ENCODE assay signal across 1 cellular context in the genomic region with DNA sequence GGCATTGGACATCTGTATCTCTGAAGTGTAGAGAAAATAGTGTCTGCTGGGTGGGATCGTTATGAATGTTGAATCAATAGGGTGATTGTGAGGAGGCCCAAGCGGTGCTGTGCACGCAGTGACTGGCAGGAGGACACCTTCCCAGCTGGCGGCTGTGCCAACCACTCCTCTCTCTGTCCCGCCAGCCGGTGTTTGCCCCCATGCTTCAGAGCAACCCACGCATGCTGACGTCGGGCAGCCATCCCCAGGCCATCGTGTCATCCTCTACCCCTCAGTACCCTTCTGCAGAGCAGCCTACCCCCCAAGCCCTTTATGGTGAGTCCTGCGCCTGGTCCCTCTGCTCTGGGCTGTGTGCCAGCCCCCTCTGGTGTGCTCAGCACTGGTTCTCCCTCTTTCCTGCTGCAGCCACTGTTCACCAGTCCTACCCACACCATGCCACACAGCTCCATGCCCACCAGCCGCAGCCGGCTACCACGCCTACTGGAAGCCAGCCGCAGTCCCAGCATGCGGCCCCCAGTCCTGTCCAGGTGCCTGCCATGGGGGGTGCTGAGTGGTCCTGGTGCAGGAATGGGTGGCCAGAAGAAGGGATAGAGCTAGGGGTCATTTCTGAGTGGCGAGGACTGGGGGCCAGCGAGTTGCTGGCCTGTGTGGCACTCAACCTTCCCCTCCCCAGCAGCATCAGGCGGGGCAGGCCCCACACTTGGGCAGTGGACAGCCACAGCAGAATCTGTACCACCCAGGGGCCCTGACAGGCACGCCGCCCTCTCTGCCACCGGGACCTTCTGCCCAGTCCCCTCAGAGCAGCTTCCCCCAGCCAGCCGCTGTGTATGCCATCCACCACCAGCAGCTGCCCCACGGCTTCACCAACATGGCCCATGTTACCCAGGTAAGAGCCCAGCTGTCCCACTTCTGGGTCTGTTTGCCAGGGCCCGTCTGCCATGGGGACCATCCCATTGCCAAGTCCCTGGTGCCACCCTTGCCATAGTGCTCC.
TF ChIP-seq lines count a peak whose summit lies in the region.

No MANE protein-coding gene starts in this region.

TF ChIP-seq in HepG2, 621 proteins besides CTCF, POLR2A, EP300 and RAD21:
- TF ChIP-seq ZNF264 (CRISPR knock-in tag; IDR thresholded peaks at IDR 0.05), result no peak
- TF ChIP-seq NONO (IDR thresholded peaks at IDR 0.05), result no peak
- 0 out of 2 replicates have a peak, but pooled peaks have one; percentile 19 for TF ChIP-seq NONO (CRISPR knock-in tag; conservative IDR thresholded peaks at IDR 0.05)
- TF ChIP-seq RBFOX2 (IDR thresholded peaks at IDR 0.05; ENCODE audit: low read depth, low read length), result peak; percentile 77
- TF ChIP-seq, protein P1, sequence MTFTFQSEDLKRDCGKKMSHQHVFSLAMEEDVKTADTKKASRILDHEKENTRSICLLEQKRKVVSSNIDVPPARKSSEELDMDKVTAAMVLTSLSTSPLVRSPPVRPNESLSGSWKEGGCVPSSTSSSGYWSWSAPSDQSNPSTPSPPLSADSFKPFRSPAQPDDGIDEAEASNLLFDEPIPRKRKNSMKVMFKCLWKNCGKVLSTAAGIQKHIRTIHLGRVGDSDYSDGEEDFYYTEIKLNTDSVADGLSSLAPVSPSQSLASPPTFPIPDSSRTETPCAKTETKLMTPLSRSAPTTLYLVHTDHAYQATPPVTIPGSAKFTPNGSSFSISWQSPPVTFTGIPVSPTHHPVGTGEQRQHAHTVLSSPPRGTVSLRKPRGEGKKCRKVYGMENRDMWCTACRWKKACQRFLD (CRISPR knock-in tag; IDR thresholded peaks at IDR 0.05; ENCODE audit: borderline replicate concordance), result no peak
- no peak for TF ChIP-seq ZIK1 (CRISPR knock-in tag; IDR thresholded peaks at IDR 0.05; ENCODE audit: borderline replicate concordance, low read depth)
- no peak for TF ChIP-seq ARID2 (CRISPR knock-in tag; IDR thresholded peaks at IDR 0.05; ENCODE audit: borderline replicate concordance)
- peak; percentile 77 for TF ChIP-seq AGO2 (optimal IDR thresholded peaks at IDR 0.05; ENCODE audit: low read depth, low read length)
- no peak for TF ChIP-seq ZNF33B (CRISPR knock-in tag; IDR thresholded peaks at IDR 0.05)
- TF ChIP-seq, protein P2, sequence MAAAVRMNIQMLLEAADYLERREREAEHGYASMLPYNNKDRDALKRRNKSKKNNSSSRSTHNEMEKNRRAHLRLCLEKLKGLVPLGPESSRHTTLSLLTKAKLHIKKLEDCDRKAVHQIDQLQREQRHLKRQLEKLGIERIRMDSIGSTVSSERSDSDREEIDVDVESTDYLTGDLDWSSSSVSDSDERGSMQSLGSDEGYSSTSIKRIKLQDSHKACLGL (CRISPR knock-in tag; IDR thresholded peaks at IDR 0.05), result 0 out of 2 replicates have a peak, but pooled peaks have one; percentile 9
- no peak for TF ChIP-seq CCAR2 (optimal IDR thresholded peaks at IDR 0.05; ENCODE audit: low read depth, low read length)
- TF ChIP-seq RBM39 (IDR thresholded peaks at IDR 0.05; ENCODE audit: low read depth, low read length, poor library complexity, severe bottlenecking), result no peak
- peak; percentile 36; the same call in 1 of the 2 replicates for TF ChIP-seq HNRNPL (IDR thresholded peaks at IDR 0.05; ENCODE audit: low read depth, low read length)
- TF ChIP-seq NR2F2 (IDR thresholded peaks at IDR 0.05; ENCODE audit: borderline replicate concordance, low read depth), result no peak
- TF ChIP-seq ARNT2 (CRISPR knock-in tag; IDR thresholded peaks at IDR 0.05; ENCODE audit: low read depth), result 0 out of 2 replicates have a peak, but pooled peaks have one; percentile 23
- no peak for TF ChIP-seq ZNF788 (CRISPR knock-in tag; IDR thresholded peaks at IDR 0.05; ENCODE audit: borderline replicate concordance)
